In genomic region chr6:112337209-112337638, GRCh38 we compare ENCODE assay signal across 8 cellular contexts. TPM values are rescaled to one million over a fixed set of nuclear protein-coding genes. Genes with fewer than 3 reads are reported as not detected.
A peak's percentile ranks its signal among the peaks of the same experiment; 100 is the strongest.
DNase-seq lines count a peak whose midpoint lies in the region; ATAC-seq and TF ChIP-seq lines count a peak whose summit lies in the region.

No MANE protein-coding gene starts in this region.

- H3K4me3 Mint-ChIP-seq in activated naive CD8-positive, alpha-beta T cell treated with anti-CD3 and anti-CD28 coated beads for 36 hours, result no peak overlapping the region

- DNase-seq in DMS 273 (lab: John Stamatoyannopoulos, UW; ENCODE audit: unreplicated experiment) (peak; percentile 87), M059J (ENCODE audit: low read depth) (peak; percentile 87), SHP77 treated with DMSO at 0.1 percent for 48 hours (lab: John Stamatoyannopoulos, UW) (peak; percentile 65), fibroblast of peridontal ligament (ENCODE audit: extremely low read depth) (peak; percentile 95), omental fat pad (ENCODE audit: low spot score) (no peak)
- DNase-seq in activated naive CD8-positive, alpha-beta T cell treated with anti-CD3 and anti-CD28 coated beads for 36 hours, result no peak

- ATAC-seq in omental fat pad (ENCODE audit: low FRiP score) (peak; percentile 95), GM19023 (IDR thresholded peaks at IDR 0.05; ENCODE audit: unreplicated experiment) (no peak), HG03025 (IDR thresholded peaks at IDR 0.05; ENCODE audit: low FRiP score, unreplicated experiment) (no peak)

- no peak for TF ChIP-seq CTCF in omental fat pad (IDR thresholded peaks at IDR 0.05)

- H3K4me1 Mint-ChIP-seq in activated naive CD8-positive, alpha-beta T cell treated with anti-CD3 and anti-CD28 coated beads for 36 hours, result no peaks in the 10 kb centered on the region

- H3K9me3 Mint-ChIP-seq in activated naive CD8-positive, alpha-beta T cell treated with anti-CD3 and anti-CD28 coated beads for 36 hours, result no peaks in the 10 kb centered on the region

- no peaks in the 10 kb centered on the region for H3K36me3 Mint-ChIP-seq in activated naive CD8-positive, alpha-beta T cell treated with anti-CD3 and anti-CD28 coated beads for 36 hours

- H3K27ac Mint-ChIP-seq in activated naive CD8-positive, alpha-beta T cell treated with anti-CD3 and anti-CD28 coated beads for 36 hours, result no peak overlapping the region

- H3K27me3 Mint-ChIP-seq in activated naive CD8-positive, alpha-beta T cell treated with anti-CD3 and anti-CD28 coated beads for 36 hours, result peaks cover 7% of the 10 kb centered on the region

RNA-seq across cellular contexts. Expression of gene RFPL4B, which starts 9.9 kb away (rescaled TPM):
- total RNA-seq in M059J (2014; rRNA removed; shearing (Covaris generic)), result 0.05 TPM in 2 replicates
- under 1 TPM in 2 of 4 donors, not detected in 2; 0.19 to 0.25 TPM for total RNA-seq in omental fat pad
- total RNA-seq in activated naive CD8-positive, alpha-beta T cell treated with anti-CD3 and anti-CD28 coated beads for 36 hours, result not detected

Comparison
In these comparisons a context has a peak if more than half of its experiments do, and no peak if none do; other contexts are left out.
1. DNase-seq: peak in DMS 273 (single experiment), M059J (single experiment), SHP77 treated with DMSO at 0.1 percent for 48 hours (single experiment) and fibroblast of peridontal ligament (single experiment); none in omental fat pad (single experiment) and activated naive CD8-positive, alpha-beta T cell treated with anti-CD3 and anti-CD28 coated beads for 36 hours (single experiment).